ENCODE assay signal across 10 cellular contexts in genomic region chr19:4014541-4015491, GRCh38. TPM values are rescaled to one million over a fixed set of nuclear protein-coding genes. Genes with fewer than 3 reads are reported as not detected.
DNase-seq lines count a peak whose midpoint lies in the region; ATAC-seq and TF ChIP-seq lines count a peak whose summit lies in the region.
"Had no signal": no experiment of that assay in that cellular context is flagged by ENCODE, and none has a peak within 500 bp of the region (broad histone marks: within the 10 kb centered on the region; RNA-seq: fewer than 3 reads in every experiment).

No MANE protein-coding gene starts in this region.

- H3K4me3 Mint-ChIP-seq in T-helper 17 cell: no peak overlapping the region
- no peak overlapping the region for H3K4me3 Mint-ChIP-seq in activated naive CD8-positive, alpha-beta T cell treated with anti-CD3 and anti-CD28 coated beads, Interleukin-2, amount 50 U/mL, for 24 hours

- H3K4me1 Mint-ChIP-seq in T-helper 17 cell: peaks cover 22% of the 10 kb centered on the region
- H3K4me1 Mint-ChIP-seq in activated naive CD8-positive, alpha-beta T cell treated with anti-CD3 and anti-CD28 coated beads, Interleukin-2, amount 50 U/mL, for 24 hours: peaks cover 10% of the 10 kb centered on the region

- H3K4me1 ChIP-seq in left lung: peaks cover 0 to 29% of the 10 kb centered on the region in 2 donors
- H3K4me1 ChIP-seq in subcutaneous abdominal adipose tissue (ENCODE audit: control insufficient read depth in 5 of 5, insufficient read depth in 5 of 5, low read length in 5 of 5): peaks cover 3 to 49% (median 46%) of the 10 kb centered on the region in 5 donors

- DNase-seq in T-helper 17 cell (peak in 1 of 3 donors; percentile 29), left lung (no peak), NCI-H2029 (lab: John Stamatoyannopoulos, UW) (no peak)
- peak; percentile 48 for DNase-seq in activated naive CD8-positive, alpha-beta T cell treated with anti-CD3 and anti-CD28 coated beads, Interleukin-2, amount 50 U/mL, for 24 hours

- no peaks in the 10 kb centered on the region for H3K9me3 Mint-ChIP-seq in activated naive CD8-positive, alpha-beta T cell treated with anti-CD3 and anti-CD28 coated beads, Interleukin-2, amount 50 U/mL, for 24 hours

- peak; percentile 61 for ATAC-seq in T-helper 17 cell
- no peak for ATAC-seq in activated naive CD8-positive, alpha-beta T cell treated with anti-CD3 and anti-CD28 coated beads, Interleukin-2, amount 50 U/mL, for 24 hours
- ATAC-seq in left lung: peak; percentile 6
- no peak for ATAC-seq in HG02759 (IDR thresholded peaks at IDR 0.05; ENCODE audit: unreplicated experiment)
- no peak for ATAC-seq in GM18870 (IDR thresholded peaks at IDR 0.05; ENCODE audit: unreplicated experiment)
- ATAC-seq in HG02678 (IDR thresholded peaks at IDR 0.05; ENCODE audit: unreplicated experiment): no peak

- H3K36me3 Mint-ChIP-seq in T-helper 17 cell (ENCODE audit: low read depth): no peaks in the 10 kb centered on the region
- H3K36me3 Mint-ChIP-seq in activated naive CD8-positive, alpha-beta T cell treated with anti-CD3 and anti-CD28 coated beads, Interleukin-2, amount 50 U/mL, for 24 hours (ENCODE audit: low read depth): no peaks in the 10 kb centered on the region

- H3K27ac Mint-ChIP-seq in T-helper 17 cell: no peak overlapping the region
- H3K27ac Mint-ChIP-seq in activated naive CD8-positive, alpha-beta T cell treated with anti-CD3 and anti-CD28 coated beads, Interleukin-2, amount 50 U/mL, for 24 hours: no peak overlapping the region

- no peak for TF ChIP-seq CTCF in left lung (IDR thresholded peaks at IDR 0.05)

- H3K27me3 ChIP-seq in left lung: no peaks in the 10 kb centered on the region
- no peaks in the 10 kb centered on the region for H3K27me3 ChIP-seq in subcutaneous abdominal adipose tissue (ENCODE audit: control insufficient read depth in 5 of 5, insufficient read depth in 4 of 5, low read length in 5 of 5)

- H3K4me3 ChIP-seq in left lung (no peak overlapping the region), subcutaneous abdominal adipose tissue (ENCODE audit: low read depth in 1 of 5, low read length in 5 of 5) (peak overlapping the region in 2 of 5 donors; percentile 44 to 50)
- H3K4me3 ChIP-seq: skin epidermis had no signal

- H3K27ac ChIP-seq in left lung (peak overlapping the region; percentile 29 to 53), subcutaneous abdominal adipose tissue (ENCODE audit: low read depth, low read length) (peak overlapping the region; percentile 29)
- H3K27ac ChIP-seq: VCaP had no signal

- H3K9ac ChIP-seq in subcutaneous abdominal adipose tissue (ENCODE audit: low read length in 5 of 5): peak overlapping the region in 1 of 5 donors; percentile 64

- intact Hi-C loops in left lung (cut with DNase I): no loop called here

- no peaks in the 10 kb centered on the region for H3K27me3 Mint-ChIP-seq in T-helper 17 cell
- H3K27me3 Mint-ChIP-seq in activated naive CD8-positive, alpha-beta T cell treated with anti-CD3 and anti-CD28 coated beads, Interleukin-2, amount 50 U/mL, for 24 hours: no peaks in the 10 kb centered on the region

- H3K9me3 ChIP-seq in T-helper 17 cell (ENCODE audit: control insufficient read depth, low read length, poor library complexity, severe bottlenecking) (no peaks in the 10 kb centered on the region), left lung (no peaks in the 10 kb centered on the region), subcutaneous abdominal adipose tissue (ENCODE audit: control insufficient read depth in 5 of 5, low read length in 5 of 5) (no peaks in the 10 kb centered on the region)

- H3K36me3 ChIP-seq in left lung (peaks cover 0 to 75% of the 10 kb centered on the region in 2 donors), subcutaneous abdominal adipose tissue (ENCODE audit: control insufficient read depth in 5 of 5, insufficient read depth in 5 of 5, low read length in 5 of 5) (peaks cover 0 to 63% (median 37%) of the 10 kb centered on the region in 5 donors)

RNA-seq across cellular contexts. Expression of gene PIAS4, which starts 7.3 kb away (rescaled TPM):
- 10 to 100 TPM; 20.8 to 22.7 TPM for total RNA-seq in T-helper 17 cell
- 10 to 100 TPM; 24.3 to 26.9 TPM for total RNA-seq in left lung

RNA-seq across cellular contexts. Expression of gene EEF2, which starts 29.6 kb away (rescaled TPM):
- total RNA-seq in T-helper 17 cell: 1,000 to 10,000 TPM; 2,788 to 2,859 TPM
- 1,000 to 10,000 TPM; 1,865 to 2,064 TPM for total RNA-seq in left lung

RNA-seq across cellular contexts. Expression of gene DAPK3, which starts 43.9 kb away (rescaled TPM):
- total RNA-seq in T-helper 17 cell (10 to 100 TPM; 28.7 to 31.3 TPM), left lung (10 to 100 TPM; 62.1 to 70.7 TPM)

RNA-seq across cellular contexts. Expression of gene ZBTB7A, which starts 51.9 kb away (rescaled TPM):
- total RNA-seq in T-helper 17 cell (10 to 100 TPM; 47.3 to 51.1 TPM), left lung (10 to 100 TPM; 38.8 to 49.5 TPM)

Comparison
In these comparisons a context has a peak if more than half of its experiments do, and no peak if none do; other contexts are left out.
1. ATAC-seq: peak in T-helper 17 cell (single experiment) and left lung (single experiment); none in activated naive CD8-positive, alpha-beta T cell treated with anti-CD3 and anti-CD28 coated beads, Interleukin-2, amount 50 U/mL, for 24 hours (single experiment), HG02759 (single experiment), GM18870 (single experiment) and HG02678 (single experiment).